In the genomic region with DNA sequence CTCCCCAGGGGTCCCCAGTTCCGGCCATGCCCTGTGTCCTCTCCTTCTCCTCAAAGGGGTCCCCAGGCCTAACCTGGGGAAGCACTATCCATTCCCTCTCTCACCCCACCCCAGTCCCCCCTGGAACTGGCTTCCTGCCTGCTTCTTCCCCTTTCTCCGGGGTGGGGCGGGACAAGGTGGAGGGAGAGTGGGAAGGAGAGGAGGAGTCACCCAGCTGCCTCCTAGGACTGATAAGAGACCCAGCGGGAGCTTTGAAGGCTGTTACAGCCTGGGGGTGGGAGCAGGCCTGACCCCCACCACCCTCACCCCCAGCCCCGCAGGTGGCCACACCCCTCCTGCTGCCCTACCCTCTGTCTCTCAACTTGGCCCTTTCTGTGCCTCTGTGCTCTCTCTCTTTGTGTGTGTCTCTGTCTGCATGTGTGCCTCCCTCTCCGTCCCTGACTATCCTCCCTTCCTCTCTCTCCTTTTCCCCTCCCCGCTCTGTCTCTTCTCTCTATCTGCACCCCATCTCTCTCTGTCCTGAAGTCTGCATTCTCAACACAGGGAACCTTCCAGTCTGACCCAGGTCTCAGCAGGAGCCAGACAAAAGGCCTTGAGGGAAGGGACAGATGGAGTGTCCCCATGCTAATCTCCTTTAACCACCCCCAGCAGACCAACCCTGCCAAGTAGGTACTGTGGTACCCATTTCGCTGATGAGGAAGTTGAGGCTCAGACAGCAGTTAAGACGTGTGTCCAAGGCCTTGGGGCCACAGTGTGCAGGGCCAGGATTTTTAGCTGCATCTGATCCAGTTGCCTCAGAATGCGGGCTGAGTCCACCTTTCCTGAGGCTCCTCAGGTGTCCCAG, we compare ENCODE assay signal across 1 cellular context.
TF ChIP-seq lines count a peak whose summit lies in the region.

No MANE protein-coding gene starts in this region.

TF ChIP-seq in K562, 482 proteins besides CTCF, POLR2A, EP300 and RAD21 (continued from another document):
- TF ChIP-seq, protein P1, sequence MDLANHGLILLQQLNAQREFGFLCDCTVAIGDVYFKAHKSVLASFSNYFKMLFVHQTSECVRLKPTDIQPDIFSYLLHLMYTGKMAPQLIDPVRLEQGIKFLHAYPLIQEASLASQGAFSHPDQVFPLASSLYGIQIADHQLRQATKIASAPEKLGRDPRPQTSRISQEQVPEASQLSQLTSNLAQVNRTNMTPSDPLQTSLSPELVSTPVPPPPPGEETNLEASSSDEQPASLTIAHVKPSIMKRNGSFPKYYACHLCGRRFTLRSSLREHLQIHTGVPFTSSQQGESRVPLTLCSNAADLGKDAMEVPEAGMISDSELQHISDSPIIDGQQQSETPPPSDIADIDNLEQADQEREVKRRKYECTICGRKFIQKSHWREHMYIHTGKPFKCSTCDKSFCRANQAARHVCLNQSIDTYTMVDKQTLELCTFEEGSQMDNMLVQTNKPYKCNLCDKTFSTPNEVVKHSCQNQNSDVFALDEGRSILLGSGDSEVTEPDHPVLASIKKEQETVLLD (IDR thresholded peaks at IDR 0.05): peak; percentile 19; the same call in 1 of the 2 replicates
- no peak for TF ChIP-seq ZNF41 (CRISPR knock-in tag; conservative IDR thresholded peaks at IDR 0.05)
- TF ChIP-seq, protein P2, sequence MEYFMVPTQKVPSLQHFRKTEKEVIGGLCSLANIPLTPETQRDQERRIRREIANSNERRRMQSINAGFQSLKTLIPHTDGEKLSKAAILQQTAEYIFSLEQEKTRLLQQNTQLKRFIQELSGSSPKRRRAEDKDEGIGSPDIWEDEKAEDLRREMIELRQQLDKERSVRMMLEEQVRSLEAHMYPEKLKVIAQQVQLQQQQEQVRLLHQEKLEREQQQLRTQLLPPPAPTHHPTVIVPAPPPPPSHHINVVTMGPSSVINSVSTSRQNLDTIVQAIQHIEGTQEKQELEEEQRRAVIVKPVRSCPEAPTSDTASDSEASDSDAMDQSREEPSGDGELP (CRISPR knock-in tag; IDR thresholded peaks at IDR 0.05; ENCODE audit: borderline replicate concordance): peak; percentile 74
- peak; percentile 49 for TF ChIP-seq EGR1 (conservative IDR thresholded peaks at IDR 0.05)
- TF ChIP-seq KDM1A (IDR thresholded peaks at IDR 0.05): peak; percentile 28 to 72; a peak in 2 of 4 replicates
- TF ChIP-seq BCOR (IDR thresholded peaks at IDR 0.05): peak; percentile 86
- peak; percentile 67; the same call in 1 of the 2 replicates for TF ChIP-seq ADNP (tag; IDR thresholded peaks at IDR 0.05)
- TF ChIP-seq, protein P3, sequence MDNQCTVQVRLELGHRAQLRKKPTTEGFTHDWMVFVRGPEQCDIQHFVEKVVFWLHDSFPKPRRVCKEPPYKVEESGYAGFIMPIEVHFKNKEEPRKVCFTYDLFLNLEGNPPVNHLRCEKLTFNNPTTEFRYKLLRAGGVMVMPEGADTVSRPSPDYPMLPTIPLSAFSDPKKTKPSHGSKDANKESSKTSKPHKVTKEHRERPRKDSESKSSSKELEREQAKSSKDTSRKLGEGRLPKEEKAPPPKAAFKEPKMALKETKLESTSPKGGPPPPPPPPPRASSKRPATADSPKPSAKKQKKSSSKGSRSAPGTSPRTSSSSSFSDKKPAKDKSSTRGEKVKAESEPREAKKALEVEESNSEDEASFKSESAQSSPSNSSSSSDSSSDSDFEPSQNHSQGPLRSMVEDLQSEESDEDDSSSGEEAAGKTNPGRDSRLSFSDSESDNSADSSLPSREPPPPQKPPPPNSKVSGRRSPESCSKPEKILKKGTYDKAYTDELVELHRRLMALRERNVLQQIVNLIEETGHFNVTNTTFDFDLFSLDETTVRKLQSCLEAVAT (IDR thresholded peaks at IDR 0.05): 0 out of 4 replicates have a peak, but pooled peaks of 1 of the 2 experiments have one; percentile 36
- peak; percentile 31; the same call in 1 of the 2 replicates for TF ChIP-seq NFIC (IDR thresholded peaks at IDR 0.05)
- peak; percentile 76; the same call in 1 of the 2 replicates for TF ChIP-seq HDGF (IDR thresholded peaks at IDR 0.05)
- TF ChIP-seq KLF1 (tag; IDR thresholded peaks at IDR 0.05): no peak
- 0 out of 2 replicates have a peak, but pooled peaks have one; percentile 24 for TF ChIP-seq CTBP1 (IDR thresholded peaks at IDR 0.05; ENCODE audit: borderline replicate concordance)
- peak; percentile 86 for TF ChIP-seq RBM25 (IDR thresholded peaks at IDR 0.05; ENCODE audit: low read depth, low read length, severe bottlenecking)
- peak; percentile 93 for TF ChIP-seq TCF7 (IDR thresholded peaks at IDR 0.05; ENCODE audit: borderline replicate concordance)
- no peak for TF ChIP-seq L3MBTL2 (IDR thresholded peaks at IDR 0.05)
- TF ChIP-seq DACH1 (IDR thresholded peaks at IDR 0.05; ENCODE audit: partially characterized antibody): peak; percentile 21
- peak; percentile 60; the same call in 1 of the 2 replicates for TF ChIP-seq SMARCE1 (IDR thresholded peaks at IDR 0.05)
- TF ChIP-seq PYGO2 (tag; IDR thresholded peaks at IDR 0.05): no peak
- TF ChIP-seq SMARCA5 (IDR thresholded peaks at IDR 0.05): peak; percentile 72; the same call in 1 of the 2 replicates
- TF ChIP-seq, protein P4, sequence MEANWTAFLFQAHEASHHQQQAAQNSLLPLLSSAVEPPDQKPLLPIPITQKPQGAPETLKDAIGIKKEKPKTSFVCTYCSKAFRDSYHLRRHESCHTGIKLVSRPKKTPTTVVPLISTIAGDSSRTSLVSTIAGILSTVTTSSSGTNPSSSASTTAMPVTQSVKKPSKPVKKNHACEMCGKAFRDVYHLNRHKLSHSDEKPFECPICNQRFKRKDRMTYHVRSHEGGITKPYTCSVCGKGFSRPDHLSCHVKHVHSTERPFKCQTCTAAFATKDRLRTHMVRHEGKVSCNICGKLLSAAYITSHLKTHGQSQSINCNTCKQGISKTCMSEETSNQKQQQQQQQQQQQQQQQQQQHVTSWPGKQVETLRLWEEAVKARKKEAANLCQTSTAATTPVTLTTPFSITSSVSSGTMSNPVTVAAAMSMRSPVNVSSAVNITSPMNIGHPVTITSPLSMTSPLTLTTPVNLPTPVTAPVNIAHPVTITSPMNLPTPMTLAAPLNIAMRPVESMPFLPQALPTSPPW (CRISPR knock-in tag; IDR thresholded peaks at IDR 0.05): peak; percentile 86
- TF ChIP-seq, protein P5, sequence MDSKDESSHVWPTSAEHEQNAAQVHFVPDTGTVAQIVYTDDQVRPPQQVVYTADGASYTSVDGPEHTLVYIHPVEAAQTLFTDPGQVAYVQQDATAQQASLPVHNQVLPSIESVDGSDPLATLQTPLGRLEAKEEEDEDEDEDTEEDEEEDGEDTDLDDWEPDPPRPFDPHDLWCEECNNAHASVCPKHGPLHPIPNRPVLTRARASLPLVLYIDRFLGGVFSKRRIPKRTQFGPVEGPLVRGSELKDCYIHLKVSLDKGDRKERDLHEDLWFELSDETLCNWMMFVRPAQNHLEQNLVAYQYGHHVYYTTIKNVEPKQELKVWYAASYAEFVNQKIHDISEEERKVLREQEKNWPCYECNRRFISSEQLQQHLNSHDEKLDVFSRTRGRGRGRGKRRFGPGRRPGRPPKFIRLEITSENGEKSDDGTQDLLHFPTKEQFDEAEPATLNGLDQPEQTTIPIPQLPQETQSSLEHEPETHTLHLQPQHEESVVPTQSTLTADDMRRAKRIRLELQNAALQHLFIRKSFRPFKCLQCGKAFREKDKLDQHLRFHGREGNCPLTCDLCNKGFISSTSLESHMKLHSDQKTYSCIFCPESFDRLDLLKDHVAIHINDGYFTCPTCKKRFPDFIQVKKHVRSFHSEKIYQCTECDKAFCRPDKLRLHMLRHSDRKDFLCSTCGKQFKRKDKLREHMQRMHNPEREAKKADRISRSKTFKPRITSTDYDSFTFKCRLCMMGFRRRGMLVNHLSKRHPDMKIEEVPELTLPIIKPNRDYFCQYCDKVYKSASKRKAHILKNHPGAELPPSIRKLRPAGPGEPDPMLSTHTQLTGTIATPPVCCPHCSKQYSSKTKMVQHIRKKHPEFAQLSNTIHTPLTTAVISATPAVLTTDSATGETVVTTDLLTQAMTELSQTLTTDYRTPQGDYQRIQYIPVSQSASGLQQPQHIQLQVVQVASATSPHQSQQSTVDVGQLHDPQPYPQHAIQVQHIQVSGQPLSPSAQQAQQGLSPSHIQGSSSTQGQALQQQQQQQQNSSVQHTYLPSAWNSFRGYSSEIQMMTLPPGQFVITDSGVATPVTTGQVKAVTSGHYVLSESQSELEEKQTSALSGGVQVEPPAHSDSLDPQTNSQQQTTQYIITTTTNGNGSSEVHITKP (IDR thresholded peaks at IDR 0.05; ENCODE audit: partially characterized antibody): peak; percentile 97
- TF ChIP-seq ZNF263 (CRISPR knock-in tag; IDR thresholded peaks at IDR 0.05; ENCODE audit: borderline replicate concordance): peak; percentile 50; the same call in 1 of the 2 replicates
- peak; percentile 46 for TF ChIP-seq PHF20 (IDR thresholded peaks at IDR 0.05; ENCODE audit: partially characterized antibody)
- TF ChIP-seq MAZ (CRISPR knock-in tag; conservative IDR thresholded peaks at IDR 0.05 in 1 of 2, IDR thresholded peaks at IDR 0.05 in 1 of 2): peak; percentile 32 to 68; a peak in 2 of 4 replicates
- TF ChIP-seq PCBP2 (IDR thresholded peaks at IDR 0.05; ENCODE audit: low read depth, low read length, poor library complexity, severe bottlenecking): no peak
- TF ChIP-seq ELF4 (CRISPR knock-in tag; IDR thresholded peaks at IDR 0.05): 0 out of 2 replicates have a peak, but pooled peaks have one; percentile 22
- peak; percentile 68 for TF ChIP-seq SMARCA4 (IDR thresholded peaks at IDR 0.05)
- no peak for TF ChIP-seq NR2F6 (CRISPR knock-in tag; IDR thresholded peaks at IDR 0.05)
- TF ChIP-seq E2F3 (CRISPR knock-in tag; IDR thresholded peaks at IDR 0.05): no peak
- TF ChIP-seq, protein P6, sequence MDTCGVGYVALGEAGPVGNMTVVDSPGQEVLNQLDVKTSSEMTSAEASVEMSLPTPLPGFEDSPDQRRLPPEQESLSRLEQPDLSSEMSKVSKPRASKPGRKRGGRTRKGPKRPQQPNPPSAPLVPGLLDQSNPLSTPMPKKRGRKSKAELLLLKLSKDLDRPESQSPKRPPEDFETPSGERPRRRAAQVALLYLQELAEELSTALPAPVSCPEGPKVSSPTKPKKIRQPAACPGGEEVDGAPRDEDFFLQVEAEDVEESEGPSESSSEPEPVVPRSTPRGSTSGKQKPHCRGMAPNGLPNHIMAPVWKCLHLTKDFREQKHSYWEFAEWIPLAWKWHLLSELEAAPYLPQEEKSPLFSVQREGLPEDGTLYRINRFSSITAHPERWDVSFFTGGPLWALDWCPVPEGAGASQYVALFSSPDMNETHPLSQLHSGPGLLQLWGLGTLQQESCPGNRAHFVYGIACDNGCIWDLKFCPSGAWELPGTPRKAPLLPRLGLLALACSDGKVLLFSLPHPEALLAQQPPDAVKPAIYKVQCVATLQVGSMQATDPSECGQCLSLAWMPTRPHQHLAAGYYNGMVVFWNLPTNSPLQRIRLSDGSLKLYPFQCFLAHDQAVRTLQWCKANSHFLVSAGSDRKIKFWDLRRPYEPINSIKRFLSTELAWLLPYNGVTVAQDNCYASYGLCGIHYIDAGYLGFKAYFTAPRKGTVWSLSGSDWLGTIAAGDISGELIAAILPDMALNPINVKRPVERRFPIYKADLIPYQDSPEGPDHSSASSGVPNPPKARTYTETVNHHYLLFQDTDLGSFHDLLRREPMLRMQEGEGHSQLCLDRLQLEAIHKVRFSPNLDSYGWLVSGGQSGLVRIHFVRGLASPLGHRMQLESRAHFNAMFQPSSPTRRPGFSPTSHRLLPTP (IDR thresholded peaks at IDR 0.05; ENCODE audit: borderline replicate concordance, extremely low read depth, insufficient read length): no peak
- TF ChIP-seq DPF2 (IDR thresholded peaks at IDR 0.05): peak; percentile 73
- TF ChIP-seq ZNF444 (CRISPR knock-in tag; IDR thresholded peaks at IDR 0.05): no peak
- TF ChIP-seq BHLHE40 (IDR thresholded peaks at IDR 0.05; ENCODE audit: low read length): 0 out of 2 replicates have a peak, but pooled peaks have one; percentile 6
- peak; percentile 63; the same call in 1 of the 2 replicates for TF ChIP-seq SPI1 (IDR thresholded peaks at IDR 0.05; ENCODE audit: borderline replicate concordance, low read depth, low read length)
- TF ChIP-seq SRF (CRISPR knock-in tag; IDR thresholded peaks at IDR 0.05): peak in 1 of 2 experiments; percentile 42; a peak in 1 of 4 replicates
- TF ChIP-seq NFATC3 (IDR thresholded peaks at IDR 0.05): no peak
- TF ChIP-seq MTA3 (IDR thresholded peaks at IDR 0.05; ENCODE audit: borderline replicate concordance): no peak
- TF ChIP-seq, protein P7, sequence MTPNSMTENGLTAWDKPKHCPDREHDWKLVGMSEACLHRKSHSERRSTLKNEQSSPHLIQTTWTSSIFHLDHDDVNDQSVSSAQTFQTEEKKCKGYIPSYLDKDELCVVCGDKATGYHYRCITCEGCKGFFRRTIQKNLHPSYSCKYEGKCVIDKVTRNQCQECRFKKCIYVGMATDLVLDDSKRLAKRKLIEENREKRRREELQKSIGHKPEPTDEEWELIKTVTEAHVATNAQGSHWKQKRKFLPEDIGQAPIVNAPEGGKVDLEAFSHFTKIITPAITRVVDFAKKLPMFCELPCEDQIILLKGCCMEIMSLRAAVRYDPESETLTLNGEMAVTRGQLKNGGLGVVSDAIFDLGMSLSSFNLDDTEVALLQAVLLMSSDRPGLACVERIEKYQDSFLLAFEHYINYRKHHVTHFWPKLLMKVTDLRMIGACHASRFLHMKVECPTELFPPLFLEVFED (CRISPR knock-in tag; conservative IDR thresholded peaks at IDR 0.05): 0 out of 2 replicates have a peak, but pooled peaks have one; percentile 28
TF ChIP-seq in K562: peak in this region for 39.
